Comparison of ENCODE assay signal across 6 cellular contexts in genomic region chr11:235180-235997, GRCh38.
DNase-seq lines count a peak whose midpoint lies in the region; ATAC-seq and TF ChIP-seq lines count a peak whose summit lies in the region.

No MANE protein-coding gene starts in this region.

- TF ChIP-seq CTCF in fibroblast of pulmonary artery (IDR thresholded peaks at IDR 0.05; ENCODE audit: low read length, missing control alignments) = no peak

- DNase-seq in fibroblast of pulmonary artery (ENCODE audit: low read depth) (peak; percentile 59), GOT3 (lab: John Stamatoyannopoulos, UW) (no peak), NCI-H2081 treated with DMSO at 0.1 percent for 48 hours (lab: John Stamatoyannopoulos, UW) (no peak)
- DNase-seq in stimulated activated CD4-positive, alpha-beta T cell treated with anti-CD3 and anti-CD28 coated beads, TNF-alpha, amount 100 ng/mL, for 24 hours (ENCODE audit: low read depth in 3 of 3) = peak; percentile 49 to 71 (median 67)

- ATAC-seq in GM21515 (IDR thresholded peaks at IDR 0.05; ENCODE audit: unreplicated experiment) (peak; percentile 10), SK-N-SH treated with all-trans-retinoic acid at 6 μM for 48 hours (peak; percentile 25)

- peak overlapping the region; percentile 98 for H3K4me3 ChIP-seq in fibroblast of pulmonary artery (replicated peaks; ENCODE audit: low read depth, low read length)

TF ChIP-seq in SK-N-SH treated with all-trans-retinoic acid at 6 μM for 48 hours, 23 proteins besides CTCF, POLR2A, EP300 and RAD21:
- TF ChIP-seq PATZ1 (CRISPR knock-in tag; IDR thresholded peaks at IDR 0.05; ENCODE audit: borderline replicate concordance) (no peak), TSHZ2 (CRISPR knock-in tag; IDR thresholded peaks at IDR 0.05) (no peak), TCF4 (CRISPR knock-in tag; IDR thresholded peaks at IDR 0.05; ENCODE audit: borderline replicate concordance) (no peak), ZFP30 (CRISPR knock-in tag; IDR thresholded peaks at IDR 0.05) (no peak), ZC3H10 (CRISPR knock-in tag; IDR thresholded peaks at IDR 0.05) (no peak), ZNF8 (CRISPR knock-in tag; IDR thresholded peaks at IDR 0.05) (no peak), CSDC2 (CRISPR knock-in tag; IDR thresholded peaks at IDR 0.05) (no peak), RARB (CRISPR knock-in tag; IDR thresholded peaks at IDR 0.05) (no peak), ZNF70 (CRISPR knock-in tag; IDR thresholded peaks at IDR 0.05) (no peak), ZNF565 (CRISPR knock-in tag; conservative IDR thresholded peaks at IDR 0.05; ENCODE audit: low read depth) (no peak), GLIS3 (CRISPR knock-in tag; IDR thresholded peaks at IDR 0.05) (no peak), POU6F1 (CRISPR knock-in tag; IDR thresholded peaks at IDR 0.05; ENCODE audit: borderline replicate concordance, low read depth) (no peak), CREB5 (CRISPR knock-in tag; IDR thresholded peaks at IDR 0.05; ENCODE audit: low read depth) (no peak), PPARA (CRISPR knock-in tag; IDR thresholded peaks at IDR 0.05; ENCODE audit: borderline replicate concordance) (no peak), ARNTL (CRISPR knock-in tag; IDR thresholded peaks at IDR 0.05; ENCODE audit: borderline replicate concordance, low read depth) (no peak), TOX (CRISPR knock-in tag; IDR thresholded peaks at IDR 0.05; ENCODE audit: borderline replicate concordance) (no peak), ZFP3 (CRISPR knock-in tag; IDR thresholded peaks at IDR 0.05) (no peak), CSRNP3 (CRISPR knock-in tag; IDR thresholded peaks at IDR 0.05) (no peak), BACH2 (CRISPR knock-in tag; IDR thresholded peaks at IDR 0.05; ENCODE audit: borderline replicate concordance) (no peak), OSR1 (CRISPR knock-in tag; IDR thresholded peaks at IDR 0.05) (no peak)

Comparison
In these comparisons a context has a peak if more than half of its experiments do, and no peak if none do; other contexts are left out.
1. DNase-seq: peak in fibroblast of pulmonary artery (single experiment) and stimulated activated CD4-positive, alpha-beta T cell treated with anti-CD3 and anti-CD28 coated beads, TNF-alpha, amount 100 ng/mL, for 24 hours (3 of 3); none in GOT3 (single experiment) and NCI-H2081 treated with DMSO at 0.1 percent for 48 hours (single experiment).